27 cellular contexts compared by ENCODE assay signal in the genomic region with DNA sequence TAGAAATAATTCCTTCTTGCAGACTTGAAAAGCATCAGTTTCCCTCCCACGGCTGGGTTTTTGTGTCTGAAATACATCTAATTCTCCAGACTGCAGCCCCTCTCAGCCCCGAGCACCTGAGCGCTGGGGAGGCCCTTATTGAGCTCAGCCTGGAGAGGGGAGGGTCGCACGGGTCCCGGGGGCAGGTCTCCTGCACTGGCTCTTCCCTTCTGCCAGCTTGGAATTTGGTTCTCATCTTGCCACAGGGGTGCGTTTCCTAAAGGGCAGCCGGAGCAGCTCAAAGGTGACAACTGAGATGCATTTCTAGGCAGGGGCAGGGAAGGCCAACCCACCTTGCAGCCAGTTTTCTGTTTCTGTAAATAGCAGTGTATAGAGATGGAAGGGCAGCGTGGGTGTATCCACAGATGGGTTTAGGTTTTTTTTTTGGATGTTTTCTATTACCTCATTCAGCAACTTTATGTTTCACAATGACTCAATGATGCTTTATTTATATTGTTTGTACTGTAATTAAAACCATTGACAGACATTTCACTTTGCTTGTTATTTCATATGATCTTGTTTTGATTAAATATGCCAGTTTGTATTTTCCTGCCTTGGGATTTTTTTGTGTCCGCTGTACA. TPM values are rescaled to one million over a fixed set of nuclear protein-coding genes. Genes with fewer than 3 reads are reported as not detected.
DNase-seq lines count a peak whose midpoint lies in the region; ATAC-seq, FAIRE-seq and TF ChIP-seq lines count a peak whose summit lies in the region.
"Had no signal": no experiment of that assay in that cellular context is flagged by ENCODE, and none has a peak within 500 bp of the region (broad histone marks: within the 10 kb centered on the region; RNA-seq: fewer than 3 reads in every experiment).

No MANE protein-coding gene starts in this region.

- H3K36me3 Mint-ChIP-seq in naive thymus-derived CD8-positive, alpha-beta T cell, result no peaks in the 10 kb centered on the region
- H3K36me3 Mint-ChIP-seq: CD4-positive, CD25-positive, alpha-beta regulatory T cell had no signal

- no peak overlapping the region for H3K4me2 ChIP-seq in H1 (ENCODE audit: insufficient read depth in 1 of 2, low read depth in 2 of 2, low read length in 2 of 2)
- H3K4me2 ChIP-seq: BLaER1 had no signal

- H3K27ac ChIP-seq in HEK293 (ENCODE audit: extremely low read depth, low read depth, low read length) (no peak overlapping the region), H1 (ENCODE audit: low read depth, low read length) (no peak overlapping the region)
- H3K27ac ChIP-seq: BLaER1 had no signal

- H3K27me3 Mint-ChIP-seq in naive thymus-derived CD8-positive, alpha-beta T cell, result peaks cover 0 to 6% (median 0%) of the 10 kb centered on the region in 5 donors
- H3K27me3 Mint-ChIP-seq: CD4-positive, CD25-positive, alpha-beta regulatory T cell had no signal

- H3K4ac ChIP-seq in H1 (replicated peaks; ENCODE audit: insufficient read length, low read depth, low read length), result no peak overlapping the region

- H3K4me3 Mint-ChIP-seq in naive thymus-derived CD8-positive, alpha-beta T cell, result no peak overlapping the region
- H3K4me3 Mint-ChIP-seq: CD4-positive, CD25-positive, alpha-beta regulatory T cell; T-helper 17 cell had no signal

- FAIRE-seq in H1 (lab: Jason Lieb, UNC), result no peak
- FAIRE-seq: A204.1, D721Med, H54, HTR-8/SVneo had no signal

- H3K56ac ChIP-seq in H1 (replicated peaks; ENCODE audit: insufficient read length, low read depth, low read length), result no peak overlapping the region

- no peak overlapping the region for H3K4me3 ChIP-seq in HEK293 (ENCODE audit: low read depth, low read length)
- H3K4me3 ChIP-seq in H1 (ENCODE audit: extremely low read depth in 1 of 4, insufficient read depth in 2 of 4, low read depth in 3 of 4, low read length in 4 of 4), result no peak overlapping the region
- H3K4me3 ChIP-seq: BLaER1, MG63, SJCRH30 had no signal

- no peak overlapping the region for H3K9ac ChIP-seq in H1 (replicated peaks in 1 of 4; ENCODE audit: extremely low read depth in 1 of 4, low read depth in 3 of 4, low read length in 3 of 4)
- H3K9ac ChIP-seq: BLaER1 had no signal

- H3K4me1 ChIP-seq in HEK293 (ENCODE audit: control insufficient read depth, insufficient read depth, low read length) (no peaks in the 10 kb centered on the region), H1 (replicated peaks in 1 of 4; ENCODE audit: control insufficient read depth in 3 of 4, insufficient read depth in 4 of 4, low read length in 3 of 4) (peaks cover 0 to 12% (median 4%) of the 10 kb centered on the region in 4 experiments; a peak in 4 of 7 replicates)

- no peak overlapping the region for H2AK5ac ChIP-seq in H1 (ENCODE audit: low read depth, low read length)

- H3K27ac Mint-ChIP-seq in naive thymus-derived CD8-positive, alpha-beta T cell, result no peak overlapping the region
- H3K27ac Mint-ChIP-seq: CD4-positive, CD25-positive, alpha-beta regulatory T cell; T-helper 17 cell had no signal

- H4K8ac ChIP-seq in H1 (ENCODE audit: extremely low read depth, insufficient read depth, low read length), result 0 out of 2 replicates have a peak overlapping the region, but pooled peaks have one; percentile 31

- H2BK20ac ChIP-seq in H1 (ENCODE audit: low read length), result no peak overlapping the region

- no peak for TF ChIP-seq EP300 in H1 (IDR thresholded peaks at IDR 0.05; ENCODE audit: borderline replicate concordance in 1 of 2, low read depth in 2 of 2, low read length in 2 of 2)

- TF ChIP-seq RAD21 in H1 (IDR thresholded peaks at IDR 0.05 in 1 of 2, conservative IDR thresholded peaks at IDR 0.05 in 1 of 2; ENCODE audit: low read depth in 2 of 2, low read length in 2 of 2), result no peak

- CTCF ChIA-PET in HEK293 (lab: Yijun Ruan, JAX), result no interaction called here
- CTCF ChIA-PET in H1 (lab: Charles Lee; ENCODE audit: partially characterized antibody), result interaction anchor here (0.9 to 2.5 kb wide), 3 partner anchors 11 to 365 kb away, joined by 3 to 17 read pairs (median 4); no protein-coding TSS in a partner anchor

- H4K20me1 ChIP-seq in H1 (replicated peaks in 1 of 2; ENCODE audit: control insufficient read depth in 1 of 2, insufficient read depth in 2 of 2, low read length in 2 of 2), result peaks cover 0 to 2% of the 10 kb centered on the region in 2 experiments
- H4K20me1 ChIP-seq: BLaER1 had no signal

- ATAC-seq in naive thymus-derived CD8-positive, alpha-beta T cell, result no peak
- ATAC-seq: PC-3, Right ventricle myocardium inferior, SK-N-SH treated with all-trans-retinoic acid at 6 μM for 48 hours, T-helper 17 cell had no signal

- H3K79me2 ChIP-seq in H1 (ENCODE audit: control insufficient read depth in 1 of 2, insufficient read depth in 2 of 2, low read length in 2 of 2), result no peaks in the 10 kb centered on the region

- no peak overlapping the region for H3K23ac ChIP-seq in H1 (ENCODE audit: insufficient read length)

- POLR2A ChIA-PET in HEK293 (lab: Yijun Ruan, JAX), result no interaction called here
- POLR2A ChIA-PET in H1 (lab: Charles Lee; ENCODE audit: partially characterized antibody), result no interaction called here
- POLR2A ChIA-PET in naive thymus-derived CD8-positive, alpha-beta T cell (lab: Charles Lee), result no interaction called here

- in situ Hi-C loops in GM13976 (cut with MboI; ENCODE audit: low sequenced_read_pairs, unreplicated experiment), result no loop called here

- H2BK15ac ChIP-seq in H1 (ENCODE audit: low read length), result no peak overlapping the region

- WGBS in H1 (ENCODE audit: extremely low coverage in 1 of 2, insufficient coverage in 1 of 2, insufficient read length in 1 of 2, insufficient replicate concordance in 2 of 2, low coverage in 1 of 2, low lambda C conversion rate in 2 of 2, missing lambda C conversion rate in 1 of 2), 2 experiments, result 82% methylated on average over 10 of the region's 10 CpGs; no CpG with 5 or more reads in 1 of the 2 experiments

- no peaks in the 10 kb centered on the region for H3K4me1 Mint-ChIP-seq in naive thymus-derived CD8-positive, alpha-beta T cell
- H3K4me1 Mint-ChIP-seq: CD4-positive, CD25-positive, alpha-beta regulatory T cell; T-helper 17 cell had no signal

- TF ChIP-seq POLR2A in H1 (IDR thresholded peaks at IDR 0.05; ENCODE audit: control extremely low read depth in 1 of 2, low read depth in 2 of 2, low read length in 2 of 2), result no peak

- H3K9me3 Mint-ChIP-seq in naive thymus-derived CD8-positive, alpha-beta T cell, result no peaks in the 10 kb centered on the region
- H3K9me3 Mint-ChIP-seq: CD4-positive, CD25-positive, alpha-beta regulatory T cell had no signal

- DNase-seq in GM13976 (ENCODE audit: low spot score), result peak; percentile 76
- DNase-seq in H1 (ENCODE audit: low read depth in 1 of 2, low spot score in 2 of 2), result no peak
- DNase-seq in mesenteric fat pad (ENCODE audit: low spot score), result peak; percentile 69
- no peak for DNase-seq in putamen (ENCODE audit: low spot score)
- DNase-seq in activated CD4-positive, alpha-beta T cell treated with anti-CD3 and anti-CD28 coated beads for 1 hour, result no peak
- no peak for DNase-seq in naive thymus-derived CD8-positive, alpha-beta T cell
- no peak for DNase-seq in NCI-H187 (lab: John Stamatoyannopoulos, UW)
- DNase-seq: CD4-positive, CD25-positive, alpha-beta regulatory T cell; DMS53; KBM-7; MG63; NCI-H1694; NCI-H2081; NCI-H2227 treated with DMSO at 0.1 percent for 48 hours; NCI-H748 treated with DMSO at 0.1 percent for 48 hours; PC-3; T-helper 17 cell had no signal

- no peaks in the 10 kb centered on the region for H3K23me2 ChIP-seq in H1 (ENCODE audit: low read depth, low read length)

- H2BK120ac ChIP-seq in H1 (replicated peaks; ENCODE audit: low read depth, low read length), result no peak overlapping the region

- TF ChIP-seq CTCF in GM13976 (IDR thresholded peaks at IDR 0.05; ENCODE audit: borderline replicate concordance, control extremely low read depth, extremely low read depth, insufficient read depth, missing control alignments), result no peak
- no peak for TF ChIP-seq CTCF in HEK293 (tag by site-specific recombination; IDR thresholded peaks at IDR 0.05)
- no peak for TF ChIP-seq CTCF in H1 (IDR thresholded peaks at IDR 0.05; ENCODE audit: control extremely low read depth in 1 of 3, insufficient read depth in 1 of 3, low read depth in 1 of 3, low read length in 3 of 3)

- no peak overlapping the region for H2AFZ ChIP-seq in H1 (ENCODE audit: low read length)

- H3K18ac ChIP-seq in H1 (ENCODE audit: extremely low read depth, low read length), result 0 out of 2 replicates have a peak overlapping the region, but pooled peaks have one; percentile 29

- no peak overlapping the region for H3K14ac ChIP-seq in H1 (ENCODE audit: insufficient read length)

- no peaks in the 10 kb centered on the region for H3K36me3 ChIP-seq in HEK293 (ENCODE audit: control insufficient read depth in 2 of 2, insufficient read depth in 1 of 2, low read length in 2 of 2)
- no peaks in the 10 kb centered on the region for H3K36me3 ChIP-seq in H1 (ENCODE audit: control insufficient read depth in 2 of 4, insufficient read depth in 4 of 4, low read length in 3 of 4)
- H3K36me3 ChIP-seq: MG63, SJCRH30 had no signal

- H3K79me1 ChIP-seq in H1 (ENCODE audit: low read depth, low read length), result no peaks in the 10 kb centered on the region; the same call in 1 of the 2 replicates

- H4K91ac ChIP-seq in H1 (replicated peaks; ENCODE audit: insufficient read length, low read length), result no peak overlapping the region

- H4K5ac ChIP-seq in H1 (ENCODE audit: insufficient read length, low read depth, low read length), result no peak overlapping the region

- no peak overlapping the region for H2BK5ac ChIP-seq in H1 (ENCODE audit: low read depth, low read length)

- H3K9me3 ChIP-seq in HEK293 (ENCODE audit: control insufficient read depth, insufficient read depth, low read depth, low read length) (no peaks in the 10 kb centered on the region), H1 (ENCODE audit: insufficient read depth in 2 of 2, low read depth in 1 of 2, low read length in 1 of 2) (no peaks in the 10 kb centered on the region)
- H3K9me3 ChIP-seq: BLaER1, MG63, SJCRH30 had no signal

- H3K27me3 ChIP-seq in H1 (replicated peaks in 1 of 4; ENCODE audit: control insufficient read depth in 3 of 4, extremely low read depth in 1 of 4, insufficient read depth in 3 of 4, low read length in 3 of 4), result no peaks in the 10 kb centered on the region
- H3K27me3 ChIP-seq: BLaER1, MG63, SJCRH30 had no signal

- H2BK12ac ChIP-seq in H1 (ENCODE audit: low read depth, low read length), result no peak overlapping the region

TF ChIP-seq in H1, 55 proteins besides CTCF, POLR2A, EP300 and RAD21:
- TF ChIP-seq KDM1A (IDR thresholded peaks at IDR 0.05; ENCODE audit: borderline replicate concordance, low read length), result no peak

RNA-seq across cellular contexts. Expression of a gene that starts 37.0 kb away (rescaled TPM):
- 0.89 and 1.2 TPM in 2 replicates for total RNA-seq in H1 (2021; fragmentation: NEBNext Ultra II Directional; extraction: Animal tissue kit (Norgen Biotek cat#: 25700))
- polyA plus RNA-seq in H1 (2011; rRNA removed), result 0.38 and 0.64 TPM in 2 replicates
- polyA plus RNA-seq in H1 (2011; cell fraction: cytosol; rRNA removed), result 0.54 TPM
- polyA plus RNA-seq in H1 (2011; cell fraction: nucleus; rRNA removed), result 0.74 TPM
- polyA plus RNA-seq in H1 (2012, experiment 1 of 2), result 0.53 to 0.94 TPM (median 0.74 TPM) in 4 replicates
- 0.68 TPM for polyA plus RNA-seq in H1 (2012, experiment 2 of 2)
- 1.9 TPM for polyA plus RNA-seq in H1 (2013, experiment 1 of 2)
- polyA plus RNA-seq in H1 (2013, experiment 2 of 2), result 1.9 TPM
- polyA minus RNA-seq in H1 (2011; rRNA and poly(A)+ RNA removed), result 0.24 and 0.32 TPM in 2 replicates
- polyA minus RNA-seq in H1 (2011; cell fraction: cytosol; rRNA and poly(A)+ RNA removed), result 0.88 TPM
- polyA minus RNA-seq in H1 (2011; cell fraction: nucleus; rRNA and poly(A)+ RNA removed), result 1.9 TPM
- total RNA-seq in mesenteric fat pad, result not detected
- total RNA-seq in naive thymus-derived CD8-positive, alpha-beta T cell, result not detected
- not detected for polyA plus RNA-seq in naive thymus-derived CD8-positive, alpha-beta T cell
- total RNA-seq: CD4-positive, CD25-positive, alpha-beta regulatory T cell; Right ventricle myocardium inferior; T-helper 17 cell had no signal
- polyA plus RNA-seq: AG04450; CD4-positive, CD25-positive, alpha-beta regulatory T cell had no signal

Comparison
In these comparisons a context has a peak if more than half of its experiments do, and no peak if none do; other contexts are left out.
1. DNase-seq: peak in GM13976 (single experiment) and mesenteric fat pad (single experiment); none in H1 (0 of 2), putamen (single experiment), activated CD4-positive, alpha-beta T cell treated with anti-CD3 and anti-CD28 coated beads for 1 hour (single experiment), naive thymus-derived CD8-positive, alpha-beta T cell (0 of 10) and NCI-H187 (0 of 2).